Comparison of ENCODE assay signal across 2 cellular contexts in genomic region chr11:92329644-92330043, GRCh38.
A peak's percentile ranks its signal among the peaks of the same experiment; 100 is the strongest.
TF ChIP-seq lines count a peak whose summit lies in the region.

No MANE protein-coding gene starts in this region.

TF ChIP-seq in HEK293, 187 proteins besides CTCF, POLR2A, EP300 and RAD21:
- TF ChIP-seq PRDM4 (tag by site-specific recombination; IDR thresholded peaks at IDR 0.05) (peak; percentile 91), ZNF324 (tag by site-specific recombination; IDR thresholded peaks at IDR 0.05) (no peak), WT1 (tag by site-specific recombination; IDR thresholded peaks at IDR 0.05) (no peak)
TF ChIP-seq in HEK293: peak in this region for 1.

TF ChIP-seq in WTC11, 78 proteins besides CTCF, POLR2A, EP300 and RAD21 (continued from another document):
- no peak for TF ChIP-seq CDX4 (CRISPR knock-in tag; IDR thresholded peaks at IDR 0.05; ENCODE audit: borderline replicate concordance)
- TF ChIP-seq ZNF416 (CRISPR knock-in tag; IDR thresholded peaks at IDR 0.05), result no peak
- no peak for TF ChIP-seq PRRX2 (CRISPR knock-in tag; IDR thresholded peaks at IDR 0.05)
- TF ChIP-seq ZMAT4 (CRISPR knock-in tag; IDR thresholded peaks at IDR 0.05), result no peak
- TF ChIP-seq JUN (CRISPR knock-in tag; IDR thresholded peaks at IDR 0.05), result no peak
- no peak for TF ChIP-seq PRDM15 (CRISPR knock-in tag; IDR thresholded peaks at IDR 0.05)
- TF ChIP-seq HMGXB4 (CRISPR knock-in tag; IDR thresholded peaks at IDR 0.05), result no peak
